In genomic region chr16:1379054-1379862, GRCh38 we compare ENCODE assay signal across 1 cellular context.
TF ChIP-seq lines count a peak whose summit lies in the region.

No MANE protein-coding gene starts in this region.

TF ChIP-seq in HepG2, 621 proteins besides CTCF, POLR2A, EP300 and RAD21 (continued from another document and continues in another):
- TF ChIP-seq ZNF280B (CRISPR knock-in tag; IDR thresholded peaks at IDR 0.05; ENCODE audit: borderline replicate concordance) = 0 out of 2 replicates have a peak, but pooled peaks have one; percentile 12
- TF ChIP-seq KLF9 (CRISPR knock-in tag; IDR thresholded peaks at IDR 0.05; ENCODE audit: low read depth) = no peak
- peak; percentile 74 for TF ChIP-seq AGO2 (optimal IDR thresholded peaks at IDR 0.05; ENCODE audit: low read depth, low read length)
- TF ChIP-seq CEBPG (CRISPR knock-in tag; IDR thresholded peaks at IDR 0.05) = peak; percentile 33; the same call in 1 of the 2 replicates
- peak; percentile 72; the same call in 1 of the 2 replicates for TF ChIP-seq BHLHE40 (IDR thresholded peaks at IDR 0.05; ENCODE audit: low read length)
- peak; percentile 60; the same call in 1 of the 2 replicates for TF ChIP-seq HES4 (CRISPR knock-in tag; IDR thresholded peaks at IDR 0.05; ENCODE audit: borderline replicate concordance)
- peak; percentile 34 for TF ChIP-seq HNRNPK (IDR thresholded peaks at IDR 0.05; ENCODE audit: low read depth, low read length, poor library complexity, severe bottlenecking)
- TF ChIP-seq NCOR1 (IDR thresholded peaks at IDR 0.05; ENCODE audit: borderline replicate concordance, low read length) = peak; percentile 20; the same call in 1 of the 2 replicates
- TF ChIP-seq NKX3-1 (CRISPR knock-in tag; IDR thresholded peaks at IDR 0.05) = peak; percentile 3; the same call in 1 of the 2 replicates
- no peak for TF ChIP-seq MTERF4 (CRISPR knock-in tag; IDR thresholded peaks at IDR 0.05)
- no peak; the same call in 1 of the 2 replicates for TF ChIP-seq ZFP90 (CRISPR knock-in tag; IDR thresholded peaks at IDR 0.05; ENCODE audit: borderline replicate concordance)
- TF ChIP-seq HNF1A (IDR thresholded peaks at IDR 0.05; ENCODE audit: low read depth) = no peak
- TF ChIP-seq HNF1A (CRISPR knock-in tag; IDR thresholded peaks at IDR 0.05; ENCODE audit: borderline replicate concordance) = no peak
- no peak for TF ChIP-seq SETDB1 (CRISPR knock-in tag; IDR thresholded peaks at IDR 0.05; ENCODE audit: borderline replicate concordance)
- TF ChIP-seq IKZF4 (CRISPR knock-in tag; IDR thresholded peaks at IDR 0.05; ENCODE audit: borderline replicate concordance, low read depth, not compliant biosample characterization) = peak; percentile 21
- peak; percentile 40; the same call in 1 of the 2 replicates for TF ChIP-seq NFKB2 (CRISPR knock-in tag; IDR thresholded peaks at IDR 0.05; ENCODE audit: borderline replicate concordance)
- TF ChIP-seq ZNF558 (CRISPR knock-in tag; IDR thresholded peaks at IDR 0.05; ENCODE audit: borderline replicate concordance) = no peak
- TF ChIP-seq KLF12 (CRISPR knock-in tag; IDR thresholded peaks at IDR 0.05; ENCODE audit: borderline replicate concordance) = 0 out of 2 replicates have a peak, but pooled peaks have one; percentile 26
- 0 out of 2 replicates have a peak, but pooled peaks have one; percentile 26 for TF ChIP-seq POLR2AphosphoS5 (IDR thresholded peaks at IDR 0.05; ENCODE audit: low read depth, low read length)
- no peak for TF ChIP-seq ZFP37 (CRISPR knock-in tag; IDR thresholded peaks at IDR 0.05; ENCODE audit: borderline replicate concordance)
- no peak for TF ChIP-seq TEAD2 (CRISPR knock-in tag; IDR thresholded peaks at IDR 0.05)
- no peak for TF ChIP-seq PRDM4 (CRISPR knock-in tag; IDR thresholded peaks at IDR 0.05; ENCODE audit: borderline replicate concordance)
- TF ChIP-seq HNRNPL (IDR thresholded peaks at IDR 0.05; ENCODE audit: low read depth, low read length) = no peak
- peak; percentile 40 for TF ChIP-seq ZFX (CRISPR knock-in tag; IDR thresholded peaks at IDR 0.05; ENCODE audit: low read depth)
- no peak for TF ChIP-seq NFYC (CRISPR knock-in tag; IDR thresholded peaks at IDR 0.05)
- TF ChIP-seq ZNF652 (CRISPR knock-in tag; IDR thresholded peaks at IDR 0.05; ENCODE audit: borderline replicate concordance, low read depth) = no peak
- TF ChIP-seq FOXK1 (CRISPR knock-in tag; IDR thresholded peaks at IDR 0.05; ENCODE audit: borderline replicate concordance, low read depth) = peak; percentile 28; the same call in 1 of the 2 replicates
- no peak for TF ChIP-seq HNF1B (CRISPR knock-in tag; IDR thresholded peaks at IDR 0.05)
- TF ChIP-seq TAF1 (CRISPR knock-in tag; IDR thresholded peaks at IDR 0.05) = peak; percentile 57
- peak; percentile 58; the same call in 1 of the 2 replicates for TF ChIP-seq ZNF777 (CRISPR knock-in tag; IDR thresholded peaks at IDR 0.05)
- TF ChIP-seq ZNF20 (CRISPR knock-in tag; IDR thresholded peaks at IDR 0.05) = no peak
- peak; percentile 1; the same call in 1 of the 2 replicates for TF ChIP-seq CREB1 (IDR thresholded peaks at IDR 0.05)
- no peak for TF ChIP-seq CREB1 (CRISPR knock-in tag; IDR thresholded peaks at IDR 0.05)
- TF ChIP-seq ZNF547 (CRISPR knock-in tag; IDR thresholded peaks at IDR 0.05) = no peak
- no peak for TF ChIP-seq ZNF672 (CRISPR knock-in tag; IDR thresholded peaks at IDR 0.05)
- TF ChIP-seq ZBTB14 (CRISPR knock-in tag; IDR thresholded peaks at IDR 0.05) = no peak
- peak; percentile 65; the same call in 1 of the 2 replicates for TF ChIP-seq SNAPC2 (CRISPR knock-in tag; IDR thresholded peaks at IDR 0.05)
- 0 out of 2 replicates have a peak, but pooled peaks have one; percentile 33 for TF ChIP-seq MYPOP (CRISPR knock-in tag; IDR thresholded peaks at IDR 0.05)
- TF ChIP-seq SP5 (CRISPR knock-in tag; IDR thresholded peaks at IDR 0.05; ENCODE audit: borderline replicate concordance, low read depth) = no peak
- no peak for TF ChIP-seq ZSCAN12 (CRISPR knock-in tag; IDR thresholded peaks at IDR 0.05)
- TF ChIP-seq BORCS8-MEF2B (CRISPR knock-in tag; IDR thresholded peaks at IDR 0.05) = peak; percentile 43; the same call in 1 of the 2 replicates
- TF ChIP-seq GMEB1 (CRISPR knock-in tag; IDR thresholded peaks at IDR 0.05; ENCODE audit: borderline replicate concordance) = peak; percentile 44; the same call in 1 of the 2 replicates
- TF ChIP-seq ZNF839 (CRISPR knock-in tag; IDR thresholded peaks at IDR 0.05; ENCODE audit: borderline replicate concordance) = no peak
- no peak for TF ChIP-seq ZNF703 (CRISPR knock-in tag; IDR thresholded peaks at IDR 0.05; ENCODE audit: borderline replicate concordance)
- peak; percentile 74 for TF ChIP-seq MAX (IDR thresholded peaks at IDR 0.05)
- no peak for TF ChIP-seq SALL2 (CRISPR knock-in tag; IDR thresholded peaks at IDR 0.05)
- peak; percentile 67; the same call in 1 of the 2 replicates for TF ChIP-seq MXD4 (CRISPR knock-in tag; IDR thresholded peaks at IDR 0.05)
- TF ChIP-seq ZNF276 (CRISPR knock-in tag; IDR thresholded peaks at IDR 0.05; ENCODE audit: low read depth) = no peak
- no peak for TF ChIP-seq ISL2 (CRISPR knock-in tag; IDR thresholded peaks at IDR 0.05)
- TF ChIP-seq DMAP1 (CRISPR knock-in tag; IDR thresholded peaks at IDR 0.05) = peak; percentile 74
